In genomic region chr13:41562083-41562482, GRCh38 we compare ENCODE assay signal across 12 cellular contexts.
A peak's percentile ranks its signal among the peaks of the same experiment; 100 is the strongest.
DNase-seq lines count a peak whose midpoint lies in the region; ATAC-seq and TF ChIP-seq lines count a peak whose summit lies in the region.
"Had no signal": no experiment of that assay in that cellular context is flagged by ENCODE, and none has a peak within 500 bp of the region (broad histone marks: within the 10 kb centered on the region; RNA-seq: fewer than 3 reads in every experiment).

No MANE protein-coding gene starts in this region.

- POLR2A ChIA-PET in Caco-2 (lab: Charles Lee), result no interaction called here

- peaks cover 16% of the 10 kb centered on the region for H3K9me3 Mint-ChIP-seq in Caco-2 (ENCODE audit: unreplicated experiment)
- H3K9me3 Mint-ChIP-seq: T-helper 1 cell treated with Interleukin-12 subunit alpha and Interleukin-12 subunit beta and Interleukin-4 antibody, amounts not matched to agents 30 μg/mL and 1 μg/mL, for 36 hours had no signal

- H3K27me3 ChIP-seq in Caco-2 (replicated peaks; ENCODE audit: control insufficient read depth, insufficient read depth, low read length), result no peaks in the 10 kb centered on the region
- H3K27me3 ChIP-seq: suprapubic skin had no signal

- H3K36me3 Mint-ChIP-seq in Caco-2 (ENCODE audit: insufficient read depth, unreplicated experiment), result peaks cover 7% of the 10 kb centered on the region

- no peak overlapping the region for H3K27ac Mint-ChIP-seq in Caco-2 (ENCODE audit: unreplicated experiment)
- H3K27ac Mint-ChIP-seq: T-helper 1 cell treated with Interleukin-12 subunit alpha and Interleukin-12 subunit beta and Interleukin-4 antibody, amounts not matched to agents 30 μg/mL and 1 μg/mL, for 36 hours had no signal

- BruUV-seq in Caco-2 (replicated peaks; lab: Mats Ljungman, UMichigan), result no TSS peak

- peaks cover 7% of the 10 kb centered on the region for H3K4me1 Mint-ChIP-seq in Caco-2 (ENCODE audit: low read depth, unreplicated experiment)

- H3K36me3 ChIP-seq in Caco-2 (ENCODE audit: control insufficient read depth, insufficient read depth, low read length), result no peaks in the 10 kb centered on the region
- H3K36me3 ChIP-seq: suprapubic skin had no signal

- no peak for TF ChIP-seq CTCF in Caco-2 (IDR thresholded peaks at IDR 0.05; ENCODE audit: insufficient read depth in 1 of 2, low read depth in 1 of 2, low read length in 1 of 2, severe bottlenecking in 1 of 2, unreplicated experiment in 1 of 2)

- peak; percentile 66 for ATAC-seq in Right ventricle myocardium superior (ENCODE audit: poor library complexity)

- no peak overlapping the region for H3K4me3 ChIP-seq in Caco-2 (ENCODE audit: low read depth, low read length)
- H3K4me3 ChIP-seq: skin epidermis, suprapubic skin had no signal

- DNase-seq in EH (ENCODE audit: low read depth) (peak; percentile 81), amniotic stem cell (lab: John Stamatoyannopoulos, UW) (peak; percentile 16), Right ventricle myocardium superior (peak; percentile 89), posterior vena cava (ENCODE audit: low spot score) (peak; percentile 90), NCI-H748 treated with DMSO at 0.1 percent for 48 hours (lab: John Stamatoyannopoulos, UW) (no peak), NCI-H524 treated with DMSO at 0.1 percent for 48 hours (lab: John Stamatoyannopoulos, UW) (no peak), Caco-2 (no peak), NOMO-1 (lab: John Stamatoyannopoulos, UW; ENCODE audit: unreplicated experiment in 2 of 2) (no peak)
- DNase-seq: NCI-H146 had no signal

- H3K4me1 ChIP-seq in Caco-2, result peaks cover 10% of the 10 kb centered on the region

- H3K4me3 Mint-ChIP-seq in Caco-2 (ENCODE audit: unreplicated experiment), result no peak overlapping the region
- H3K4me3 Mint-ChIP-seq: T-helper 1 cell treated with Interleukin-12 subunit alpha and Interleukin-12 subunit beta and Interleukin-4 antibody, amounts not matched to agents 30 μg/mL and 1 μg/mL, for 36 hours had no signal

- intact Hi-C loops in Right ventricle myocardium superior (cut with DNase I) (no loop called here), posterior vena cava (cut with DNase I) (no loop called here), Caco-2 (cut with micrococcal nuclease; ENCODE audit: unreplicated experiment) (no loop called here)

- no peaks in the 10 kb centered on the region for H3K27me3 Mint-ChIP-seq in Caco-2 (ENCODE audit: insufficient read depth, unreplicated experiment)

- no peaks in the 10 kb centered on the region for H3K9me3 ChIP-seq in Caco-2
- H3K9me3 ChIP-seq: suprapubic skin had no signal

- CTCF ChIA-PET in Caco-2 (lab: Charles Lee), result no interaction called here

Comparison
In these comparisons a context has a peak if more than half of its experiments do, and no peak if none do; other contexts are left out.
1. DNase-seq: peak in EH (single experiment), amniotic stem cell (single experiment), Right ventricle myocardium superior (single experiment) and posterior vena cava (single experiment); none in NCI-H748 treated with DMSO at 0.1 percent for 48 hours (single experiment), NCI-H524 treated with DMSO at 0.1 percent for 48 hours (single experiment), Caco-2 (0 of 2) and NOMO-1 (0 of 2).